ENCODE assay signal across 8 cellular contexts in genomic region chr19:12782424-12783225, GRCh38. TPM values are rescaled to one million over a fixed set of nuclear protein-coding genes. Genes with fewer than 3 reads are reported as not detected.
DNase-seq lines count a peak whose midpoint lies in the region; ATAC-seq lines count a peak whose summit lies in the region.

No MANE protein-coding gene starts in this region.

- peak; percentile 88 for DNase-seq in A172 (ENCODE audit: low spot score)
- peak; percentile 64 for DNase-seq in HuH-7 (ENCODE audit: low spot score)
- DNase-seq in SHP77 (lab: John Stamatoyannopoulos, UW): peak; percentile 57 to 75
- peak; percentile 63 to 94 (median 77) for DNase-seq in activated naive CD4-positive, alpha-beta T cell (lab: John Stamatoyannopoulos, UW)
- DNase-seq in germinal center (ENCODE audit: low spot score): peak; percentile 74
- DNase-seq in occipital lobe (lab: John Stamatoyannopoulos, UW): peak; percentile 89
- peak; percentile 83 for DNase-seq in superior temporal gyrus (ENCODE audit: extremely low spot score)

- ATAC-seq in GM18511 (IDR thresholded peaks at IDR 0.05; ENCODE audit: unreplicated experiment): peak; percentile 34

RNA-seq across cellular contexts. Expression of gene HOOK2, which starts 7.3 kb away (rescaled TPM):
- 10.2 and 20.5 TPM in 2 replicates for total RNA-seq in A172 (2014; rRNA removed; shearing (Covaris generic))
- 20.3 TPM for total RNA-seq in occipital lobe

RNA-seq across cellular contexts. Expression of gene JUNB, which starts 8.7 kb away (rescaled TPM):
- total RNA-seq in A172 (2014; rRNA removed; shearing (Covaris generic)): 79.1 and 85.7 TPM in 2 replicates
- 22.6 TPM for total RNA-seq in occipital lobe

RNA-seq across cellular contexts. Expression of gene PRDX2, which starts 19.0 kb away (rescaled TPM):
- not detected in 2 replicates for total RNA-seq in A172 (2014; rRNA removed; shearing (Covaris generic))
- 174 TPM for total RNA-seq in occipital lobe

RNA-seq across cellular contexts. Expression of gene THSD8, which starts 19.2 kb away (rescaled TPM):
- total RNA-seq in A172 (2014; rRNA removed; shearing (Covaris generic)): not detected in 2 replicates
- total RNA-seq in occipital lobe: 0.62 TPM

RNA-seq across cellular contexts. Expression of gene RNASEH2A, which starts 23.8 kb away (rescaled TPM):
- total RNA-seq in A172 (2014; rRNA removed; shearing (Covaris generic)): 88.8 and 89.6 TPM in 2 replicates
- 15.8 TPM for total RNA-seq in occipital lobe

Comparison
In these comparisons a context has a peak if more than half of its experiments do, and no peak if none do; other contexts are left out.
1. Peak in every context shown above with its lines: DNase-seq and ATAC-seq.
2. RNA of gene PRDX2, which starts 19.0 kb away (total RNA-seq): 174 TPM in occipital lobe (single experiment); not detected in A172; every median in the first group is over 100 times any median in the second.